15 cellular contexts compared by ENCODE assay signal in genomic region chr2:160328748-160329147, GRCh38.
DNase-seq lines count a peak whose midpoint lies in the region; ATAC-seq and TF ChIP-seq lines count a peak whose summit lies in the region.
"Had no signal": no experiment of that assay in that cellular context is flagged by ENCODE, and none has a peak within 500 bp of the region (broad histone marks: within the 10 kb centered on the region; RNA-seq: fewer than 3 reads in every experiment).

No MANE protein-coding gene starts in this region.

- H3K4me1 ChIP-seq in parathyroid adenoma: peaks cover 62% of the 10 kb centered on the region
- peaks cover 0 to 9% (median 0%) of the 10 kb centered on the region in 4 donors for H3K4me1 ChIP-seq in Peyer's patch

- H3K36me3 ChIP-seq in parathyroid adenoma (ENCODE audit: control insufficient read depth, insufficient read depth, low read length): no peaks in the 10 kb centered on the region
- H3K36me3 ChIP-seq in Peyer's patch: no peaks in the 10 kb centered on the region

- H3K79me2 ChIP-seq in parathyroid adenoma: peaks cover 53% of the 10 kb centered on the region

- peak overlapping the region; percentile 53 for H3K27ac Mint-ChIP-seq in activated naive CD4-positive, alpha-beta T cell treated with anti-CD3 and anti-CD28 coated beads, Interleukin-2, amount 10 ng/mL, durations not matched to agents 7 days and 5 days
- no peak overlapping the region for H3K27ac Mint-ChIP-seq in activated naive CD4-positive, alpha-beta T cell treated with anti-CD3 and anti-CD28 coated beads for 36 hours
- peak overlapping the region; percentile 76 for H3K27ac Mint-ChIP-seq in central memory CD8-positive, alpha-beta T cell (ENCODE audit: low read depth)
- H3K27ac Mint-ChIP-seq: progenitor cell of endocrine pancreas had no signal

- H3K4me3 Mint-ChIP-seq in activated naive CD4-positive, alpha-beta T cell treated with anti-CD3 and anti-CD28 coated beads, Interleukin-2, amount 10 ng/mL, durations not matched to agents 7 days and 5 days: peak overlapping the region; percentile 29
- no peak overlapping the region for H3K4me3 Mint-ChIP-seq in activated naive CD4-positive, alpha-beta T cell treated with anti-CD3 and anti-CD28 coated beads for 36 hours
- peak overlapping the region; percentile 40 for H3K4me3 Mint-ChIP-seq in central memory CD8-positive, alpha-beta T cell

- H3K9ac ChIP-seq in parathyroid adenoma: no peak overlapping the region

- H3K27me3 Mint-ChIP-seq in activated naive CD4-positive, alpha-beta T cell treated with anti-CD3 and anti-CD28 coated beads, Interleukin-2, amount 10 ng/mL, durations not matched to agents 7 days and 5 days: no peaks in the 10 kb centered on the region
- H3K27me3 Mint-ChIP-seq in activated naive CD4-positive, alpha-beta T cell treated with anti-CD3 and anti-CD28 coated beads for 36 hours (ENCODE audit: low read depth): no peaks in the 10 kb centered on the region
- H3K27me3 Mint-ChIP-seq in central memory CD8-positive, alpha-beta T cell: no peaks in the 10 kb centered on the region
- H3K27me3 Mint-ChIP-seq: IgD-negative memory B cell, progenitor cell of endocrine pancreas had no signal

- CTCF ChIA-PET in activated naive CD4-positive, alpha-beta T cell treated with anti-CD3 and anti-CD28 coated beads, Interleukin-2, amount 10 ng/mL, durations not matched to agents 7 days and 5 days (lab: Charles Lee): interaction anchor here (2.0 kb wide), 1 partner anchor 100 kb away, joined by 5 read pairs; no protein-coding TSS in a partner anchor
- CTCF ChIA-PET in activated naive CD4-positive, alpha-beta T cell treated with anti-CD3 and anti-CD28 coated beads for 36 hours (lab: Charles Lee): interaction anchor here (1.3 kb wide), 1 partner anchor 10 kb away, joined by 4 read pairs; no protein-coding TSS in a partner anchor

- H3K27ac ChIP-seq in parathyroid adenoma: peak overlapping the region; percentile 65
- H3K27ac ChIP-seq in Peyer's patch: no peak overlapping the region

- ATAC-seq in central memory CD8-positive, alpha-beta T cell (replicated peaks; ENCODE audit: extremely low read depth, poor library complexity, severe bottlenecking): no peak

- H3K9me3 ChIP-seq in parathyroid adenoma (ENCODE audit: control insufficient read depth, low read length) (no peaks in the 10 kb centered on the region), Peyer's patch (no peaks in the 10 kb centered on the region)

- H3K36me3 Mint-ChIP-seq in activated naive CD4-positive, alpha-beta T cell treated with anti-CD3 and anti-CD28 coated beads, Interleukin-2, amount 10 ng/mL, durations not matched to agents 7 days and 5 days: peaks cover 28% of the 10 kb centered on the region
- H3K36me3 Mint-ChIP-seq in activated naive CD4-positive, alpha-beta T cell treated with anti-CD3 and anti-CD28 coated beads for 36 hours (ENCODE audit: low read depth): no peaks in the 10 kb centered on the region
- H3K36me3 Mint-ChIP-seq in central memory CD8-positive, alpha-beta T cell (ENCODE audit: insufficient read depth): peaks cover 6% of the 10 kb centered on the region
- H3K36me3 Mint-ChIP-seq: IgD-negative memory B cell had no signal

- H3K9me3 Mint-ChIP-seq in activated naive CD4-positive, alpha-beta T cell treated with anti-CD3 and anti-CD28 coated beads, Interleukin-2, amount 10 ng/mL, durations not matched to agents 7 days and 5 days: no peaks in the 10 kb centered on the region
- H3K9me3 Mint-ChIP-seq in activated naive CD4-positive, alpha-beta T cell treated with anti-CD3 and anti-CD28 coated beads for 36 hours: no peaks in the 10 kb centered on the region
- H3K9me3 Mint-ChIP-seq in central memory CD8-positive, alpha-beta T cell: no peaks in the 10 kb centered on the region
- H3K9me3 Mint-ChIP-seq: IgD-negative memory B cell had no signal

- no peak for DNase-seq in activated naive CD4-positive, alpha-beta T cell treated with anti-CD3 and anti-CD28 coated beads, Interleukin-2, amount 10 ng/mL, durations not matched to agents 7 days and 5 days
- no peak for DNase-seq in activated naive CD4-positive, alpha-beta T cell treated with anti-CD3 and anti-CD28 coated beads for 36 hours
- DNase-seq in NCI-H2227 (lab: John Stamatoyannopoulos, UW; ENCODE audit: unreplicated experiment) (peak; percentile 77), Peyer's patch (no peak)
- no peak for DNase-seq in central memory CD8-positive, alpha-beta T cell (ENCODE audit: low spot score in 2 of 2)
- no peak for DNase-seq in stimulated activated CD4-positive, alpha-beta T cell treated with anti-CD3 and anti-CD28 coated beads, Interleukin-1b, Interleukin-23, amount 100 ng/mL, for 48 hours
- DNase-seq: activated CD4-positive, alpha-beta T cell treated with anti-CD3 and anti-CD28 coated beads for 4 hours; activated effector memory CD4-positive, alpha-beta T cell treated with anti-CD3 and anti-CD28 coated beads, Interleukin-2, amount 50 U/mL, for 16 hours; effector memory CD4-positive, alpha-beta T cell; NCI-H1048; NCI-H2171 treated with DMSO at 0.1 percent for 48 hours; T-helper 9 cell had no signal

- no peak overlapping the region for H3K4me3 ChIP-seq in parathyroid adenoma (ENCODE audit: low read depth, low read length)
- H3K4me3 ChIP-seq in Peyer's patch: no peak overlapping the region

- intact Hi-C loops in activated naive CD4-positive, alpha-beta T cell treated with anti-CD3 and anti-CD28 coated beads for 36 hours (cut with micrococcal nuclease): loop anchor here (2.0 kb wide), 1 partner anchor 164 kb away; the partner anchor contains the start of gene RBMS1

- no peak for TF ChIP-seq CTCF in parathyroid adenoma (IDR thresholded peaks at IDR 0.05)
- TF ChIP-seq CTCF in Peyer's patch (IDR thresholded peaks at IDR 0.05): no peak

- no peaks in the 10 kb centered on the region for H3K27me3 ChIP-seq in parathyroid adenoma (ENCODE audit: control insufficient read depth, insufficient read depth, low read length)
- H3K27me3 ChIP-seq in Peyer's patch: no peaks in the 10 kb centered on the region

- peak overlapping the region; percentile 26 for H3K4me2 ChIP-seq in parathyroid adenoma (ENCODE audit: low read length)

- H3K4me1 Mint-ChIP-seq in activated naive CD4-positive, alpha-beta T cell treated with anti-CD3 and anti-CD28 coated beads, Interleukin-2, amount 10 ng/mL, durations not matched to agents 7 days and 5 days: peaks cover 89% of the 10 kb centered on the region
- H3K4me1 Mint-ChIP-seq in activated naive CD4-positive, alpha-beta T cell treated with anti-CD3 and anti-CD28 coated beads for 36 hours (ENCODE audit: low read depth): peaks cover 77% of the 10 kb centered on the region
- H3K4me1 Mint-ChIP-seq in central memory CD8-positive, alpha-beta T cell: peaks cover 90% of the 10 kb centered on the region

- TF ChIP-seq POLR2A in Peyer's patch (IDR thresholded peaks at IDR 0.05): no peak

- H2AFZ ChIP-seq in parathyroid adenoma: no peak overlapping the region
